In genomic region chr6:130781557-130781956, GRCh38 we compare ENCODE assay signal across 26 cellular contexts. TPM values are rescaled to one million over a fixed set of nuclear protein-coding genes. Genes with fewer than 3 reads are reported as not detected.
DNase-seq lines count a peak whose midpoint lies in the region; ATAC-seq and TF ChIP-seq lines count a peak whose summit lies in the region.
"Had no signal": no experiment of that assay in that cellular context is flagged by ENCODE, and none has a peak within 500 bp of the region (broad histone marks: within the 10 kb centered on the region; RNA-seq: fewer than 3 reads in every experiment).

No MANE protein-coding gene starts in this region.

- no peaks in the 10 kb centered on the region for H3K27me3 Mint-ChIP-seq in activated naive CD4-positive, alpha-beta T cell treated with anti-CD3 and anti-CD28 coated beads for 36 hours (ENCODE audit: low read depth)
- H3K27me3 Mint-ChIP-seq in activated naive CD8-positive, alpha-beta T cell: no peaks in the 10 kb centered on the region
- H3K27me3 Mint-ChIP-seq in natural killer cell treated with Interleukin-12 subunit alpha and Interleukin-12 subunit beta and Interleukin-15 and Interleukin-18, amount 100 ng/mL, for 72 hours: no peaks in the 10 kb centered on the region
- peaks cover 1% of the 10 kb centered on the region for H3K27me3 Mint-ChIP-seq in endothelial cell (ENCODE audit: unreplicated experiment)
- H3K27me3 Mint-ChIP-seq: naive B cell had no signal

- DNase-seq in activated naive CD4-positive, alpha-beta T cell treated with anti-CD3 and anti-CD28 coated beads for 36 hours: peak; percentile 12
- DNase-seq in activated naive CD4-positive, alpha-beta T cell treated with anti-CD3 and anti-CD28 coated beads, Interleukin-2, amount 50 U/mL, for 16 hours: no peak
- no peak for DNase-seq in natural killer cell treated with Interleukin-12 subunit alpha and Interleukin-12 subunit beta and Interleukin-15 and Interleukin-18, amount 100 ng/mL, for 72 hours (ENCODE audit: low spot score)
- DNase-seq in caudate nucleus (lab: John Stamatoyannopoulos, UW) (no peak), endothelial cell (ENCODE audit: low spot score) (no peak), transverse colon (no peak)
- DNase-seq: activated CD4-positive, CD25-positive, alpha-beta regulatory T cell; activated CD8-positive, alpha-beta memory T cell treated with anti-CD3 and anti-CD28 coated beads for 24 hours; activated T-cell treated with anti-CD3 and anti-CD28 coated beads, Interleukin-2, amount 50 U/mL, for 4 hours; BE2C; cerebellar nuclear complex; left ventricle myocardium superior; naive B cell; NCI-H446 treated with DMSO at 0.1 percent for 48 hours; NCI-H82; RPMI8226; T-helper 1 cell; upper lobe of right lung had no signal

- H3K36me3 ChIP-seq in transverse colon: no peaks in the 10 kb centered on the region
- H3K36me3 ChIP-seq: BE2C, upper lobe of right lung had no signal

- peaks cover 53% of the 10 kb centered on the region for H3K4me1 Mint-ChIP-seq in activated naive CD4-positive, alpha-beta T cell treated with anti-CD3 and anti-CD28 coated beads for 36 hours (ENCODE audit: low read depth)
- peaks cover 46% of the 10 kb centered on the region for H3K4me1 Mint-ChIP-seq in activated naive CD8-positive, alpha-beta T cell (ENCODE audit: low read depth)
- peaks cover 33 to 37% of the 10 kb centered on the region in 2 donors for H3K4me1 Mint-ChIP-seq in natural killer cell treated with Interleukin-12 subunit alpha and Interleukin-12 subunit beta and Interleukin-15 and Interleukin-18, amount 100 ng/mL, for 72 hours (ENCODE audit: low read depth in 2 of 2)
- no peaks in the 10 kb centered on the region for H3K4me1 Mint-ChIP-seq in endothelial cell (ENCODE audit: unreplicated experiment)

- TF ChIP-seq CTCF in endothelial cell (IDR thresholded peaks at IDR 0.05; ENCODE audit: unreplicated experiment) (no peak), transverse colon (IDR thresholded peaks at IDR 0.05) (no peak)

- CTCF ChIA-PET in activated naive CD4-positive, alpha-beta T cell treated with anti-CD3 and anti-CD28 coated beads for 36 hours (lab: Charles Lee): interaction anchor here (0.7 kb wide), 1 partner anchor 1287 kb away, joined by 3 read pairs; no protein-coding TSS in a partner anchor

- TF ChIP-seq POLR2A in transverse colon (IDR thresholded peaks at IDR 0.05): no peak

- in situ Hi-C loops in transverse colon (cut with MboI; ENCODE audit: low pct_ligation_motif_present in 1 of 4, low pct_unique_long_range_greater_than_20kb in 1 of 4, low sequenced_read_pairs in 3 of 4): no loop called here

- no peaks in the 10 kb centered on the region for H3K9me3 ChIP-seq in transverse colon
- H3K9me3 ChIP-seq: BE2C, upper lobe of right lung had no signal

- intact Hi-C loops in activated naive CD4-positive, alpha-beta T cell treated with anti-CD3 and anti-CD28 coated beads for 36 hours (cut with micrococcal nuclease): loop anchor here (2.0 kb wide), 1 partner anchor 67 kb away; no protein-coding TSS in a partner anchor
- intact Hi-C loops in transverse colon (cut with DNase I; ENCODE audit: low total_unique reads): no loop called here

- no peaks in the 10 kb centered on the region for H3K27me3 ChIP-seq in transverse colon
- H3K27me3 ChIP-seq: BE2C, upper lobe of right lung had no signal

- WGBS in transverse colon (ENCODE audit: low coverage in 1 of 2), 2 donors: 73 to 78% methylated on average over 3 of the region's 3 CpGs

- TF ChIP-seq EP300 in transverse colon (IDR thresholded peaks at IDR 0.05; ENCODE audit: low read depth): no peak

- H3K36me3 Mint-ChIP-seq in activated naive CD4-positive, alpha-beta T cell treated with anti-CD3 and anti-CD28 coated beads for 36 hours (ENCODE audit: low read depth): peaks cover 2% of the 10 kb centered on the region
- peaks cover 6% of the 10 kb centered on the region for H3K36me3 Mint-ChIP-seq in activated naive CD8-positive, alpha-beta T cell
- H3K36me3 Mint-ChIP-seq in natural killer cell treated with Interleukin-12 subunit alpha and Interleukin-12 subunit beta and Interleukin-15 and Interleukin-18, amount 100 ng/mL, for 72 hours: no peaks in the 10 kb centered on the region
- no peaks in the 10 kb centered on the region for H3K36me3 Mint-ChIP-seq in endothelial cell (ENCODE audit: low read depth, unreplicated experiment)
- H3K36me3 Mint-ChIP-seq: naive B cell had no signal

- H3K4me1 ChIP-seq in transverse colon: peaks cover 0 to 10% (median 1%) of the 10 kb centered on the region in 4 donors
- H3K4me1 ChIP-seq: BE2C, upper lobe of right lung had no signal

- H3K4me3 ChIP-seq in transverse colon: no peak overlapping the region
- H3K4me3 ChIP-seq: upper lobe of right lung had no signal

- peaks cover 4% of the 10 kb centered on the region for H3K9me3 Mint-ChIP-seq in activated naive CD4-positive, alpha-beta T cell treated with anti-CD3 and anti-CD28 coated beads for 36 hours
- H3K9me3 Mint-ChIP-seq in activated naive CD8-positive, alpha-beta T cell (ENCODE audit: low read depth): peaks cover 5% of the 10 kb centered on the region
- peaks cover 6% of the 10 kb centered on the region for H3K9me3 Mint-ChIP-seq in natural killer cell treated with Interleukin-12 subunit alpha and Interleukin-12 subunit beta and Interleukin-15 and Interleukin-18, amount 100 ng/mL, for 72 hours
- H3K9me3 Mint-ChIP-seq in endothelial cell (ENCODE audit: unreplicated experiment): no peaks in the 10 kb centered on the region
- H3K9me3 Mint-ChIP-seq: activated T-cell treated with anti-CD3 and anti-CD28 coated beads, Interleukin-2, amount 50 U/mL, for 4 hours had no signal

- H3K4me3 Mint-ChIP-seq in activated naive CD4-positive, alpha-beta T cell treated with anti-CD3 and anti-CD28 coated beads for 36 hours: no peak overlapping the region
- no peak overlapping the region for H3K4me3 Mint-ChIP-seq in activated naive CD8-positive, alpha-beta T cell
- H3K4me3 Mint-ChIP-seq in natural killer cell treated with Interleukin-12 subunit alpha and Interleukin-12 subunit beta and Interleukin-15 and Interleukin-18, amount 100 ng/mL, for 72 hours: peak overlapping the region; percentile 11
- H3K4me3 Mint-ChIP-seq in endothelial cell (ENCODE audit: unreplicated experiment): no peak overlapping the region
- H3K4me3 Mint-ChIP-seq: activated T-cell treated with anti-CD3 and anti-CD28 coated beads, Interleukin-2, amount 50 U/mL, for 4 hours; naive B cell had no signal

- no peak overlapping the region for H3K27ac ChIP-seq in caudate nucleus (ENCODE audit: low read depth, low read length)
- H3K27ac ChIP-seq in transverse colon: no peak overlapping the region
- H3K27ac ChIP-seq: upper lobe of right lung had no signal

- ATAC-seq in HG02610 (IDR thresholded peaks at IDR 0.05; ENCODE audit: unreplicated experiment): peak; percentile 37
- peak; percentile 43 to 59 for ATAC-seq in natural killer cell treated with Interleukin-12 subunit alpha and Interleukin-12 subunit beta and Interleukin-15 and Interleukin-18, amount 100 ng/mL, for 72 hours
- ATAC-seq: left ventricle myocardium superior, upper lobe of right lung had no signal

- no peak overlapping the region for H3K27ac Mint-ChIP-seq in activated naive CD4-positive, alpha-beta T cell treated with anti-CD3 and anti-CD28 coated beads for 36 hours
- peak overlapping the region; percentile 35 for H3K27ac Mint-ChIP-seq in activated naive CD8-positive, alpha-beta T cell
- no peak overlapping the region for H3K27ac Mint-ChIP-seq in natural killer cell treated with Interleukin-12 subunit alpha and Interleukin-12 subunit beta and Interleukin-15 and Interleukin-18, amount 100 ng/mL, for 72 hours
- no peak overlapping the region for H3K27ac Mint-ChIP-seq in endothelial cell (ENCODE audit: unreplicated experiment)
- H3K27ac Mint-ChIP-seq: naive B cell had no signal

RNA-seq across cellular contexts. Expression of gene SMLR1, which starts 45.6 kb away (rescaled TPM):
- total RNA-seq in activated naive CD4-positive, alpha-beta T cell treated with anti-CD3 and anti-CD28 coated beads for 36 hours: not detected
- total RNA-seq in natural killer cell treated with Interleukin-12 subunit alpha and Interleukin-12 subunit beta and Interleukin-15 and Interleukin-18, amount 100 ng/mL, for 72 hours: not detected
- total RNA-seq in endothelial cell (ENCODE audit: unreplicated experiment): not detected
- not detected for total RNA-seq in transverse colon
- total RNA-seq: A673; activated T-cell treated with anti-CD3 and anti-CD28 coated beads, Interleukin-2, amount 50 U/mL, for 4 hours; G401; left ventricle myocardium superior; LHCN-M2; omental fat pad; pulmonary artery endothelial cell; SK-MEL-5; upper lobe of right lung had no signal
